1 cellular context compared by ENCODE assay signal in genomic region chr5:133611357-133612020, GRCh38.
TF ChIP-seq lines count a peak whose summit lies in the region.

No MANE protein-coding gene starts in this region.

TF ChIP-seq in HCT116, 20 proteins besides CTCF, POLR2A, EP300 and RAD21 (continued from another document):
- TF ChIP-seq SRF (IDR thresholded peaks at IDR 0.05; ENCODE audit: low read depth) (no peak), ATF3 (IDR thresholded peaks at IDR 0.05) (no peak), CBX3 (IDR thresholded peaks at IDR 0.05; ENCODE audit: low read depth) (no peak), TCF7L2 (IDR thresholded peaks at IDR 0.05; ENCODE audit: borderline replicate concordance, extremely low read depth, insufficient read depth, insufficient read length) (no peak), REST (IDR thresholded peaks at IDR 0.05; ENCODE audit: low read depth) (no peak), SIN3A (IDR thresholded peaks at IDR 0.05; ENCODE audit: low read depth) (no peak), FOSL1 (IDR thresholded peaks at IDR 0.05; ENCODE audit: low read depth) (no peak), MAX (IDR thresholded peaks at IDR 0.05) (no peak)
